8 cellular contexts compared by ENCODE assay signal in genomic region chrX:48540015-48540350, GRCh38. TPM values are rescaled to one million over a fixed set of nuclear protein-coding genes. Genes with fewer than 3 reads are reported as not detected.
DNase-seq lines count a peak whose midpoint lies in the region; ATAC-seq and TF ChIP-seq lines count a peak whose summit lies in the region.

No MANE protein-coding gene starts in this region.

- H3K36me3 Mint-ChIP-seq in activated CD8-positive, alpha-beta T cell treated with anti-CD3 and anti-CD28 coated beads for 36 hours (ENCODE audit: low read depth) = peaks cover 8% of the 10 kb centered on the region
- H3K36me3 Mint-ChIP-seq in natural killer cell = no peaks in the 10 kb centered on the region

- H3K79me2 ChIP-seq in MM.1S (ENCODE audit: low read length) = peaks cover 26% of the 10 kb centered on the region

- H3K9me3 ChIP-seq in MM.1S (replicated peaks; ENCODE audit: insufficient read depth, low read length) = no peaks in the 10 kb centered on the region

- no peaks in the 10 kb centered on the region for H3K9me2 ChIP-seq in MM.1S (replicated peaks; ENCODE audit: insufficient read depth, low read length)

- ATAC-seq in GM21723 (IDR thresholded peaks at IDR 0.05; ENCODE audit: unreplicated experiment) = peak; percentile 41
- ATAC-seq in activated CD8-positive, alpha-beta T cell treated with anti-CD3 and anti-CD28 coated beads for 36 hours = peak; percentile 65
- ATAC-seq in natural killer cell = peak; percentile 45 to 60 (median 46)

- no peaks in the 10 kb centered on the region for H3K36me3 ChIP-seq in MM.1S (replicated peaks; ENCODE audit: insufficient read depth, low read length)

- peak overlapping the region; percentile 79 for H3K9ac ChIP-seq in MM.1S (ENCODE audit: low read length)

- H4K20me1 ChIP-seq in MM.1S (ENCODE audit: insufficient read depth, low read length) = no peaks in the 10 kb centered on the region

- DNase-seq in GDM1 (lab: John Stamatoyannopoulos, UW) (peak; percentile 49), MM.1S (peak; percentile 27), epithelial cell of proximal tubule (ENCODE audit: low read depth) (no peak), natural killer cell (peak; percentile 45), NCI-H2029 treated with DMSO at 0.1 percent for 48 hours (lab: John Stamatoyannopoulos, UW) (no peak)
- DNase-seq in activated CD8-positive, alpha-beta T cell treated with anti-CD3 and anti-CD28 coated beads for 36 hours = peak; percentile 63

- peaks cover 8% of the 10 kb centered on the region for H3K4me1 ChIP-seq in MM.1S (ENCODE audit: low read length)

- H3K4me1 Mint-ChIP-seq in activated CD8-positive, alpha-beta T cell treated with anti-CD3 and anti-CD28 coated beads for 36 hours (ENCODE audit: low read depth) = peaks cover 16% of the 10 kb centered on the region
- H3K4me1 Mint-ChIP-seq in natural killer cell = peaks cover 17 to 25% of the 10 kb centered on the region in 2 donors

- peaks cover 18% of the 10 kb centered on the region for H3F3A ChIP-seq in MM.1S (ENCODE audit: insufficient read depth, low read length)

- no peaks in the 10 kb centered on the region for H3K27me3 Mint-ChIP-seq in activated CD8-positive, alpha-beta T cell treated with anti-CD3 and anti-CD28 coated beads for 36 hours
- H3K27me3 Mint-ChIP-seq in natural killer cell (ENCODE audit: low read depth in 2 of 2) = no peaks in the 10 kb centered on the region

- POLR2A ChIA-PET in activated CD8-positive, alpha-beta T cell treated with anti-CD3 and anti-CD28 coated beads for 36 hours (lab: Charles Lee) = interaction anchor here (1.0 to 3.4 kb wide), 9 partner anchors 9 to 65 kb away, joined by 3 to 17 read pairs (median 7); partner anchors contain the start of genes EBP and RBM3

- H3K4me3 Mint-ChIP-seq in activated CD8-positive, alpha-beta T cell treated with anti-CD3 and anti-CD28 coated beads for 36 hours = peak overlapping the region; percentile 89
- peak overlapping the region; percentile 80 for H3K4me3 Mint-ChIP-seq in natural killer cell

- no peak for TF ChIP-seq CTCF in MM.1S (IDR thresholded peaks at IDR 0.05; ENCODE audit: low read length)
- TF ChIP-seq CTCF in activated CD8-positive, alpha-beta T cell treated with anti-CD3 and anti-CD28 coated beads for 36 hours (IDR thresholded peaks at IDR 0.05) = no peak
- no peak for TF ChIP-seq CTCF in epithelial cell of proximal tubule (conservative IDR thresholded peaks at IDR 0.05; ENCODE audit: low read depth, low read length)
- TF ChIP-seq CTCF in natural killer cell (IDR thresholded peaks at IDR 0.05) = peak; percentile 2

- intact Hi-C loops in activated CD8-positive, alpha-beta T cell treated with anti-CD3 and anti-CD28 coated beads for 36 hours (cut with micrococcal nuclease) = no loop called here
- intact Hi-C loops in natural killer cell (cut with micrococcal nuclease) = no loop called here

- H3K4me2 ChIP-seq in MM.1S (ENCODE audit: low read depth, low read length) = peak overlapping the region; percentile 92

- no peaks in the 10 kb centered on the region for H3K9me3 Mint-ChIP-seq in activated CD8-positive, alpha-beta T cell treated with anti-CD3 and anti-CD28 coated beads for 36 hours
- H3K9me3 Mint-ChIP-seq in natural killer cell = no peaks in the 10 kb centered on the region

- H3K27me3 ChIP-seq in MM.1S (replicated peaks; ENCODE audit: insufficient read depth, low read length) = no peaks in the 10 kb centered on the region

- H3K27ac Mint-ChIP-seq in activated CD8-positive, alpha-beta T cell treated with anti-CD3 and anti-CD28 coated beads for 36 hours = peak overlapping the region; percentile 98
- peak overlapping the region; percentile 77 to 94 for H3K27ac Mint-ChIP-seq in natural killer cell

- H2AFZ ChIP-seq in MM.1S (ENCODE audit: low read length) = peak overlapping the region; percentile 18; the same call in 1 of the 2 replicates

- CTCF ChIA-PET in activated CD8-positive, alpha-beta T cell treated with anti-CD3 and anti-CD28 coated beads for 36 hours (lab: Charles Lee) = interaction anchor here (0.9 kb wide), 1 partner anchor 30 kb away, joined by 3 read pairs; no protein-coding TSS in a partner anchor

- peak overlapping the region; percentile 74 for H3K4me3 ChIP-seq in MM.1S (ENCODE audit: low read length)
- H3K4me3 ChIP-seq in epithelial cell of proximal tubule (ENCODE audit: low read depth, low read length) = peak overlapping the region; percentile 75

- H3K27ac ChIP-seq in MM.1S (ENCODE audit: low read length) (peak overlapping the region; percentile 87; the same call in 1 of the 2 replicates), temporal lobe (ENCODE audit: low read depth, low read length) (peak overlapping the region; percentile 87)

RNA-seq across cellular contexts. Expression of gene TBC1D25, which starts 0.5 kb away (rescaled TPM):
- 10 to 100 TPM; 11.4 to 11.9 TPM for total RNA-seq in activated CD8-positive, alpha-beta T cell treated with anti-CD3 and anti-CD28 coated beads for 36 hours
- total RNA-seq in epithelial cell of proximal tubule = 7.4 and 10.7 TPM in 2 replicates
- 10 to 100 TPM; 34.9 to 41.8 (median 36.1) TPM for total RNA-seq in natural killer cell
- total RNA-seq in temporal lobe = 11.3 TPM

RNA-seq across cellular contexts. Expression of gene EBP, which starts 18.4 kb away (rescaled TPM):
- 100 to 1,000 TPM; 159 to 164 TPM for total RNA-seq in activated CD8-positive, alpha-beta T cell treated with anti-CD3 and anti-CD28 coated beads for 36 hours
- total RNA-seq in epithelial cell of proximal tubule (93.7 and 190 TPM in 2 replicates), natural killer cell (100 to 1,000 TPM in 1 of 3 donors, 10 to 100 TPM in 2; 91.6 to 115 (median 97.6) TPM), temporal lobe (25.6 TPM)

RNA-seq across cellular contexts. Expression of gene PORCN, which starts 31.2 kb away (rescaled TPM):
- total RNA-seq in activated CD8-positive, alpha-beta T cell treated with anti-CD3 and anti-CD28 coated beads for 36 hours = 10 to 100 TPM; 13.9 to 16.9 TPM
- total RNA-seq in epithelial cell of proximal tubule = 6.6 and 18.7 TPM in 2 replicates
- 10 to 100 TPM; 29.6 to 33.1 (median 31.1) TPM for total RNA-seq in natural killer cell
- total RNA-seq in temporal lobe = 6.1 TPM

RNA-seq across cellular contexts. Expression of gene RBM3, which starts 34.3 kb away (rescaled TPM):
- total RNA-seq in activated CD8-positive, alpha-beta T cell treated with anti-CD3 and anti-CD28 coated beads for 36 hours = 100 to 1,000 TPM; 191 to 195 TPM
- 179 and 221 TPM in 2 replicates for total RNA-seq in epithelial cell of proximal tubule
- 100 to 1,000 TPM; 356 to 419 (median 366) TPM for total RNA-seq in natural killer cell
- 105 TPM for total RNA-seq in temporal lobe

RNA-seq across cellular contexts. Expression of gene WDR13, which starts 57.3 kb away (rescaled TPM):
- total RNA-seq in activated CD8-positive, alpha-beta T cell treated with anti-CD3 and anti-CD28 coated beads for 36 hours = 10 to 100 TPM; 31.6 to 38.6 TPM
- total RNA-seq in epithelial cell of proximal tubule = 64.9 and 82.8 TPM in 2 replicates
- 10 to 100 TPM; 52.5 to 62.9 (median 60.2) TPM for total RNA-seq in natural killer cell
- total RNA-seq in temporal lobe = 48.9 TPM

Comparison
In these comparisons a context has a peak if more than half of its experiments do, and no peak if none do; other contexts are left out.
1. DNase-seq: peak in GDM1 (single experiment), MM.1S (single experiment), activated CD8-positive, alpha-beta T cell treated with anti-CD3 and anti-CD28 coated beads for 36 hours (single experiment) and natural killer cell (single experiment); none in epithelial cell of proximal tubule (single experiment) and NCI-H2029 treated with DMSO at 0.1 percent for 48 hours (single experiment).
2. Peak in every context shown above with its lines, with median percentiles within 50 percentile points of each other: ATAC-seq.